ENCODE assay signal across 17 cellular contexts in genomic region chr5:53965459-53965858, GRCh38.
"Had no signal": no experiment of that assay in that cellular context is flagged by ENCODE, and none has a peak within 500 bp of the region (broad histone marks: within the 10 kb centered on the region; RNA-seq: fewer than 3 reads in every experiment).

No MANE protein-coding gene starts in this region.

- H3K4me1 ChIP-seq: ascending aorta, gastrocnemius medialis, left lung had no signal

- H3K9me3 ChIP-seq: ascending aorta, gastrocnemius medialis, left lung, tibial artery had no signal

- DNase-seq: activated CD4-positive, alpha-beta T cell treated with anti-CD3 and anti-CD28 coated beads, Interleukin-2, amount 50 U/mL, for 1 hour; activated CD8-positive, alpha-beta memory T cell treated with anti-CD3 and anti-CD28 coated beads, Interleukin-2, amount 50 U/mL, for 4 hours; activated naive CD4-positive, alpha-beta T cell treated with anti-CD3 and anti-CD28 coated beads for 36 hours; activated T-cell treated with anti-CD3 and anti-CD28 coated beads, Interleukin-2, amount 50 U/mL, for 4 hours; endodermal cell; gastrocnemius medialis; head of caudate nucleus; left lung; occipital lobe; retina; stimulated activated CD4-positive, alpha-beta T cell treated with anti-CD3 and anti-CD28 coated beads, Interleukin-2, amount 100 ng/mL, for 24 hours; stimulated activated naive CD4-positive, alpha-beta T cell treated with Interleukin-2 at 50 U/mL for 16 hours; substantia nigra; T-helper 9 cell; tibial artery had no signal

- H3K4me3 ChIP-seq: ascending aorta, gastrocnemius medialis, left lung, tibial artery had no signal

- H3K36me3 ChIP-seq: ascending aorta, gastrocnemius medialis, left lung, tibial artery had no signal

- H3K27me3 ChIP-seq: ascending aorta, gastrocnemius medialis, left lung, tibial artery had no signal

- ATAC-seq: activated T-cell treated with anti-CD3 and anti-CD28 coated beads, Interleukin-2, amount 50 U/mL, for 4 hours; gastrocnemius medialis; left lung had no signal

- H3K27ac ChIP-seq: ascending aorta, epithelial cell of prostate, gastrocnemius medialis, left lung, tibial artery had no signal
